18 cellular contexts compared by ENCODE assay signal in genomic region chr13:41609828-41610227, GRCh38.
DNase-seq lines count a peak whose midpoint lies in the region; ATAC-seq and TF ChIP-seq lines count a peak whose summit lies in the region.
"Had no signal": no experiment of that assay in that cellular context is flagged by ENCODE, and none has a peak within 500 bp of the region (broad histone marks: within the 10 kb centered on the region; RNA-seq: fewer than 3 reads in every experiment).

No MANE protein-coding gene starts in this region.

- H3K4me1 Mint-ChIP-seq in Calu3 (ENCODE audit: low read depth, unreplicated experiment), result peaks cover 31% of the 10 kb centered on the region
- no peaks in the 10 kb centered on the region for H3K4me1 Mint-ChIP-seq in activated T-cell treated with anti-CD3 and anti-CD28 coated beads, Interleukin-2, amount 50 U/mL, for 72 hours (ENCODE audit: low read depth)
- H3K4me1 Mint-ChIP-seq: GM23338 had no signal

- peaks cover 9% of the 10 kb centered on the region for H3K36me3 Mint-ChIP-seq in Calu3 (ENCODE audit: insufficient read depth, unreplicated experiment)
- H3K36me3 Mint-ChIP-seq in activated T-cell treated with anti-CD3 and anti-CD28 coated beads, Interleukin-2, amount 50 U/mL, for 72 hours (ENCODE audit: insufficient read depth in 2 of 2), result peaks cover 7 to 14% of the 10 kb centered on the region in 2 donors

- H3K36me3 ChIP-seq in RWPE2 (ENCODE audit: low read depth) (peaks cover 30% of the 10 kb centered on the region; the same call in 1 of the 2 replicates), gastrocnemius medialis (peaks cover 0 to 29% of the 10 kb centered on the region in 2 donors)

- no peaks in the 10 kb centered on the region for H3K27me3 ChIP-seq in RWPE2 (ENCODE audit: insufficient read depth, poor library complexity, severe bottlenecking)
- no peaks in the 10 kb centered on the region for H3K27me3 ChIP-seq in foreskin keratinocyte
- no peaks in the 10 kb centered on the region for H3K27me3 ChIP-seq in gastrocnemius medialis

- intact Hi-C loops in Calu3 (cut with micrococcal nuclease; ENCODE audit: unreplicated experiment), result no loop called here
- intact Hi-C loops in gastrocnemius medialis (cut with DNase I; ENCODE audit: low total_unique reads), result loop anchor here (5.0 kb wide), 1 partner anchor 37 kb away; no protein-coding TSS in a partner anchor

- H3K4me3 Mint-ChIP-seq in Calu3 (ENCODE audit: low read depth, unreplicated experiment), result no peak overlapping the region
- H3K4me3 Mint-ChIP-seq in activated T-cell treated with anti-CD3 and anti-CD28 coated beads, Interleukin-2, amount 50 U/mL, for 72 hours, result no peak overlapping the region
- H3K4me3 Mint-ChIP-seq: CD8-positive, alpha-beta T cell; GM23338 had no signal

- no peak for TF ChIP-seq POLR2A in gastrocnemius medialis (IDR thresholded peaks at IDR 0.05)

- H3K27ac ChIP-seq in RWPE2 (ENCODE audit: poor library complexity, severe bottlenecking) (peak overlapping the region; percentile 95), foreskin keratinocyte (peak overlapping the region; percentile 87), gastrocnemius medialis (peak overlapping the region; percentile 30 to 61 (median 48))
- H3K27ac ChIP-seq: thoracic aorta had no signal

- H3K4me1 ChIP-seq in RWPE2 (ENCODE audit: insufficient read depth, poor library complexity, severe bottlenecking) (peaks cover 34% of the 10 kb centered on the region), foreskin keratinocyte (peaks cover 16% of the 10 kb centered on the region), gastrocnemius medialis (peaks cover 14% of the 10 kb centered on the region in 2 donors)

- CTCF ChIA-PET in Calu3 (lab: Charles Lee), result no interaction called here

- H3K27ac Mint-ChIP-seq in Calu3 (ENCODE audit: unreplicated experiment), result peak overlapping the region; percentile 25
- H3K27ac Mint-ChIP-seq in activated T-cell treated with anti-CD3 and anti-CD28 coated beads, Interleukin-2, amount 50 U/mL, for 72 hours, result no peak overlapping the region
- H3K27ac Mint-ChIP-seq: CD8-positive, alpha-beta T cell; GM23338 had no signal

- H3K9me3 Mint-ChIP-seq in Calu3 (ENCODE audit: low read depth, unreplicated experiment), result no peaks in the 10 kb centered on the region
- no peaks in the 10 kb centered on the region for H3K9me3 Mint-ChIP-seq in activated T-cell treated with anti-CD3 and anti-CD28 coated beads, Interleukin-2, amount 50 U/mL, for 72 hours
- H3K9me3 Mint-ChIP-seq: CD8-positive, alpha-beta T cell; GM23338 had no signal

- H3K27me3 Mint-ChIP-seq in Calu3 (ENCODE audit: unreplicated experiment), result no peaks in the 10 kb centered on the region
- H3K27me3 Mint-ChIP-seq in activated T-cell treated with anti-CD3 and anti-CD28 coated beads, Interleukin-2, amount 50 U/mL, for 72 hours (ENCODE audit: low read depth), result no peaks in the 10 kb centered on the region

- no peak for DNase-seq in Calu3
- DNase-seq in RWPE2 (ENCODE audit: low spot score), result no peak
- no peak for DNase-seq in foreskin keratinocyte
- DNase-seq in gastrocnemius medialis, result no peak
- no peak for DNase-seq in SKM-1 (lab: John Stamatoyannopoulos, UW; ENCODE audit: unreplicated experiment)
- no peak for DNase-seq in activated T-cell treated with anti-CD3 and anti-CD28 coated beads, Interleukin-2, amount 50 U/mL, for 72 hours
- no peak for DNase-seq in kidney tubule cell (ENCODE audit: low spot score)
- DNase-seq: amniotic stem cell; CD8-positive, alpha-beta T cell; effector CD8-positive, alpha-beta T cell; hippocampal formation; NCI-H187 treated with DMSO at 0.1 percent for 48 hours; retina; stimulated activated CD4-positive, alpha-beta T cell treated with anti-CD3 and anti-CD28 coated beads, Interleukin-15, amount 100 ng/mL, for 24 hours had no signal

- in situ Hi-C loops in gastrocnemius medialis (cut with MboI; ENCODE audit: low sequenced_read_pairs in 4 of 4), result no loop called here

- H3K9me3 ChIP-seq in RWPE2 (ENCODE audit: severe bottlenecking), result no peaks in the 10 kb centered on the region
- H3K9me3 ChIP-seq in gastrocnemius medialis, result no peaks in the 10 kb centered on the region
- H3K9me3 ChIP-seq: thoracic aorta had no signal

- no TSS peak for BruUV-seq in Calu3 (replicated peaks; lab: Mats Ljungman, UMichigan)

- no peak overlapping the region for H3K4me3 ChIP-seq in RWPE2 (ENCODE audit: severe bottlenecking)
- H3K4me3 ChIP-seq in gastrocnemius medialis, result no peak overlapping the region
- H3K4me3 ChIP-seq: GM23338, K562, thoracic aorta had no signal

- ATAC-seq in RWPE2 (ENCODE audit: low read depth), result no peak
- no peak for ATAC-seq in foreskin keratinocyte
- ATAC-seq in gastrocnemius medialis, result no peak
- no peak for ATAC-seq in activated T-cell treated with anti-CD3 and anti-CD28 coated beads, Interleukin-2, amount 50 U/mL, for 72 hours (replicated peaks in 1 of 2)
- no peak for ATAC-seq in GM18517 (IDR thresholded peaks at IDR 0.05; ENCODE audit: unreplicated experiment)
- ATAC-seq: CD8-positive, alpha-beta T cell; GM23338; K562 had no signal

- TF ChIP-seq CTCF in Calu3 (IDR thresholded peaks at IDR 0.05; ENCODE audit: unreplicated experiment), result no peak
- no peak for TF ChIP-seq CTCF in RWPE2 (IDR thresholded peaks at IDR 0.05; ENCODE audit: poor library complexity, severe bottlenecking)
- TF ChIP-seq CTCF in foreskin keratinocyte (conservative IDR thresholded peaks at IDR 0.05), result no peak
- no peak for TF ChIP-seq CTCF in gastrocnemius medialis (IDR thresholded peaks at IDR 0.05 in 4 of 5, conservative IDR thresholded peaks at IDR 0.05 in 1 of 5)
